In the genomic region with DNA sequence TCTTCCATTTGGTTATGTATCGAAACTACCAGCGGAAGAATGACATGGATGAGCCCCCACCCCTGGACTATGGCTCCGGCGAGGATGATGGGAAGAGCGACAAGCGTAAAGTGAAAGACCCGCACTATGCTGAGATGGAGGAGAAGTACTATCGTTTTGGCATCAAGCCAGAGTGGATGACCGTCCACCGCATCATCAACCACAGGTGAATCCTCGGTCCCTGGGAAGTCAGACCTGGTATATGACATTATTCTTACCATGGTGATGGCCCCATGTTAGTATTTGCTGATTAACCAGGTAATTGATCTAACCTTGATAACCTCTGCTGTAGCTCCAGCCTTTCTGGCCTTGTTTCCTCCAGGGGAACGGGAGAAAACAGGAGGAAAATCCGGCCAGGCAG, we compare ENCODE assay signal across 1 cellular context.
TF ChIP-seq lines count a peak whose summit lies in the region.

No MANE protein-coding gene starts in this region.

TF ChIP-seq in IMR-90, 13 proteins besides CTCF, POLR2A, EP300 and RAD21:
- TF ChIP-seq, protein P1, sequence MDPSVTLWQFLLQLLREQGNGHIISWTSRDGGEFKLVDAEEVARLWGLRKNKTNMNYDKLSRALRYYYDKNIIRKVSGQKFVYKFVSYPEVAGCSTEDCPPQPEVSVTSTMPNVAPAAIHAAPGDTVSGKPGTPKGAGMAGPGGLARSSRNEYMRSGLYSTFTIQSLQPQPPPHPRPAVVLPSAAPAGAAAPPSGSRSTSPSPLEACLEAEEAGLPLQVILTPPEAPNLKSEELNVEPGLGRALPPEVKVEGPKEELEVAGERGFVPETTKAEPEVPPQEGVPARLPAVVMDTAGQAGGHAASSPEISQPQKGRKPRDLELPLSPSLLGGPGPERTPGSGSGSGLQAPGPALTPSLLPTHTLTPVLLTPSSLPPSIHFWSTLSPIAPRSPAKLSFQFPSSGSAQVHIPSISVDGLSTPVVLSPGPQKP (IDR thresholded peaks at IDR 0.05; ENCODE audit: borderline replicate concordance, low read depth, low read length), result no peak
- TF ChIP-seq FOS (IDR thresholded peaks at IDR 0.05; ENCODE audit: low read depth, low read length) (no peak), MAZ (IDR thresholded peaks at IDR 0.05; ENCODE audit: borderline replicate concordance, low read depth, low read length) (no peak), SMC3 (IDR thresholded peaks at IDR 0.05; ENCODE audit: low read depth, low read length) (no peak), BHLHE40 (IDR thresholded peaks at IDR 0.05; ENCODE audit: low read depth, low read length) (no peak), MXI1 (IDR thresholded peaks at IDR 0.05; ENCODE audit: borderline replicate concordance, low read depth, low read length) (no peak), CEBPB (IDR thresholded peaks at IDR 0.05; ENCODE audit: low read depth, low read length) (no peak), MAFK (IDR thresholded peaks at IDR 0.05; ENCODE audit: low read depth, low read length) (no peak)
- TF ChIP-seq, protein P2, sequence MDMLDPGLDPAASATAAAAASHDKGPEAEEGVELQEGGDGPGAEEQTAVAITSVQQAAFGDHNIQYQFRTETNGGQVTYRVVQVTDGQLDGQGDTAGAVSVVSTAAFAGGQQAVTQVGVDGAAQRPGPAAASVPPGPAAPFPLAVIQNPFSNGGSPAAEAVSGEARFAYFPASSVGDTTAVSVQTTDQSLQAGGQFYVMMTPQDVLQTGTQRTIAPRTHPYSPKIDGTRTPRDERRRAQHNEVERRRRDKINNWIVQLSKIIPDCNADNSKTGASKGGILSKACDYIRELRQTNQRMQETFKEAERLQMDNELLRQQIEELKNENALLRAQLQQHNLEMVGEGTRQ (IDR thresholded peaks at IDR 0.05; ENCODE audit: low read depth, low read length), result no peak
